ENCODE assay signal across 1 cellular context in the genomic region with DNA sequence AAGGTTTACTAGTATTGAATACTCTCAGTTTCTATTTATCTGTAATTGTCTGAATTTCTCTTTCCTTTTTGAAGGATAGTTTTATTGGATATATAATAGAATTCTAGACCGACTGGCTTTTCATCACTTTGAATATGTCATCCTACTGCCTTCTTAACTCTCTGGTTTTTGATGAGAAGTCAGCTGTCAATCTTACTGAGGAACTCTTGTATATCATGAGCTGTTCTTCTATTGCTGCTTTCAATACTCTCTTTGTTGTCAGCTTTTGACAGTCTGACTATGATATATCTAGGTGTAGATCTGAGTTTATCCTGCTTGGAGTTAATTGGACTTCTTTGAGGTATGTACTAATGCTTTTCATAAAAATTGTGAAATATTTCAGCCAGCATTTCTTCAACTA.
TF ChIP-seq lines count a peak whose summit lies in the region.

No MANE protein-coding gene starts in this region.

TF ChIP-seq in GM12878, 131 proteins besides CTCF, POLR2A, EP300 and RAD21:
- no peak for TF ChIP-seq ZBTB33 (IDR thresholded peaks at IDR 0.05)
- no peak for TF ChIP-seq SP1 (IDR thresholded peaks at IDR 0.05; ENCODE audit: low read depth, low read length)
- TF ChIP-seq NRF1 (conservative IDR thresholded peaks at IDR 0.05; ENCODE audit: low read depth, low read length), result no peak
- TF ChIP-seq ZNF687 (IDR thresholded peaks at IDR 0.05), result no peak
- TF ChIP-seq, protein P1, sequence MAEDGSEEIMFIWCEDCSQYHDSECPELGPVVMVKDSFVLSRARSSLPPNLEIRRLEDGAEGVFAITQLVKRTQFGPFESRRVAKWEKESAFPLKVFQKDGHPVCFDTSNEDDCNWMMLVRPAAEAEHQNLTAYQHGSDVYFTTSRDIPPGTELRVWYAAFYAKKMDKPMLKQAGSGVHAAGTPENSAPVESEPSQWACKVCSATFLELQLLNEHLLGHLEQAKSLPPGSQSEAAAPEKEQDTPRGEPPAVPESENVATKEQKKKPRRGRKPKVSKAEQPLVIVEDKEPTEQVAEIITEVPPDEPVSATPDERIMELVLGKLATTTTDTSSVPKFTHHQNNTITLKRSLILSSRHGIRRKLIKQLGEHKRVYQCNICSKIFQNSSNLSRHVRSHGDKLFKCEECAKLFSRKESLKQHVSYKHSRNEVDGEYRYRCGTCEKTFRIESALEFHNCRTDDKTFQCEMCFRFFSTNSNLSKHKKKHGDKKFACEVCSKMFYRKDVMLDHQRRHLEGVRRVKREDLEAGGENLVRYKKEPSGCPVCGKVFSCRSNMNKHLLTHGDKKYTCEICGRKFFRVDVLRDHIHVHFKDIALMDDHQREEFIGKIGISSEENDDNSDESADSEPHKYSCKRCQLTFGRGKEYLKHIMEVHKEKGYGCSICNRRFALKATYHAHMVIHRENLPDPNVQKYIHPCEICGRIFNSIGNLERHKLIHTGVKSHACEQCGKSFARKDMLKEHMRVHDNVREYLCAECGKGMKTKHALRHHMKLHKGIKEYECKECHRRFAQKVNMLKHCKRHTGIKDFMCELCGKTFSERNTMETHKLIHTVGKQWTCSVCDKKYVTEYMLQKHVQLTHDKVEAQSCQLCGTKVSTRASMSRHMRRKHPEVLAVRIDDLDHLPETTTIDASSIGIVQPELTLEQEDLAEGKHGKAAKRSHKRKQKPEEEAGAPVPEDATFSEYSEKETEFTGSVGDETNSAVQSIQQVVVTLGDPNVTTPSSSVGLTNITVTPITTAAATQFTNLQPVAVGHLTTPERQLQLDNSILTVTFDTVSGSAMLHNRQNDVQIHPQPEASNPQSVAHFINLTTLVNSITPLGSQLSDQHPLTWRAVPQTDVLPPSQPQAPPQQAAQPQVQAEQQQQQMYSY (CRISPR knock-in tag; IDR thresholded peaks at IDR 0.05), result no peak
- TF ChIP-seq, protein P2, sequence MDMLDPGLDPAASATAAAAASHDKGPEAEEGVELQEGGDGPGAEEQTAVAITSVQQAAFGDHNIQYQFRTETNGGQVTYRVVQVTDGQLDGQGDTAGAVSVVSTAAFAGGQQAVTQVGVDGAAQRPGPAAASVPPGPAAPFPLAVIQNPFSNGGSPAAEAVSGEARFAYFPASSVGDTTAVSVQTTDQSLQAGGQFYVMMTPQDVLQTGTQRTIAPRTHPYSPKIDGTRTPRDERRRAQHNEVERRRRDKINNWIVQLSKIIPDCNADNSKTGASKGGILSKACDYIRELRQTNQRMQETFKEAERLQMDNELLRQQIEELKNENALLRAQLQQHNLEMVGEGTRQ (IDR thresholded peaks at IDR 0.05; ENCODE audit: borderline replicate concordance, low read depth, low read length), result no peak
- no peak for TF ChIP-seq IKZF1 (conservative IDR thresholded peaks at IDR 0.05)
- TF ChIP-seq MTA3 (IDR thresholded peaks at IDR 0.05; ENCODE audit: borderline replicate concordance, low read length), result no peak
- no peak for TF ChIP-seq RCOR1 (conservative IDR thresholded peaks at IDR 0.05; ENCODE audit: low read depth, low read length)
- no peak for TF ChIP-seq JUNB (IDR thresholded peaks at IDR 0.05)
- TF ChIP-seq, protein P3, sequence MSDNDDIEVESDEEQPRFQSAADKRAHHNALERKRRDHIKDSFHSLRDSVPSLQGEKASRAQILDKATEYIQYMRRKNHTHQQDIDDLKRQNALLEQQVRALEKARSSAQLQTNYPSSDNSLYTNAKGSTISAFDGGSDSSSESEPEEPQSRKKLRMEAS (IDR thresholded peaks at IDR 0.05; ENCODE audit: low read depth, low read length), result no peak
- TF ChIP-seq JUND (IDR thresholded peaks at IDR 0.05; ENCODE audit: low read depth, low read length), result no peak
- no peak for TF ChIP-seq ZNF384 (IDR thresholded peaks at IDR 0.05; ENCODE audit: borderline replicate concordance, low read depth, low read length)
- no peak for TF ChIP-seq BCLAF1 (IDR thresholded peaks at IDR 0.05)
- no peak for TF ChIP-seq ZNF622 (IDR thresholded peaks at IDR 0.05)
- no peak for TF ChIP-seq ASH2L (IDR thresholded peaks at IDR 0.05; ENCODE audit: borderline replicate concordance, low read depth)
